17 cellular contexts compared by ENCODE assay signal in the genomic region with DNA sequence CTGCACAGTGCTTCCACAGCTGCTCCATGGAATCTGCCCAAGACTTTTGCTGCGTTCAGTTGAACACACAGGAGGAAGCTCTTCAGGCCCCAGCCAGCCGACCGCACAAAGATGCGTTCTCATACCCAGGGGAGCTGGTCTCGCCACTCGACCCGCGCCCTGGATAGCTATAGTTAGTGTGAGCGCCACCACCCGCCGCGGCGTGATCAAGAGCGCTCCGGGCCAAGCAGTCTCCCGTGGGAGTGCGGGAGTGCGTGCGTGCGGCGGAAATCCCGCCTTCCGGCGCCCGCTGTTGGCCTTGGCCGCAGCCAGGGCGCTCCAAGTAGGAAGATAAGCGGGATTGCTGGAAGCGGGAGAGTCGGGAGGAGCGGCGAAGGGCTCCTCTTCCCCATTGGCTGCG. TPM values are rescaled to one million over a fixed set of nuclear protein-coding genes. Genes with fewer than 3 reads are reported as not detected.
A peak's percentile ranks its signal among the peaks of the same experiment; 100 is the strongest.
DNase-seq lines count a peak whose midpoint lies in the region; ATAC-seq and TF ChIP-seq lines count a peak whose summit lies in the region.
"Not testable (repeated sequence)": the region's sequence is repeated elsewhere in the genome, so short reads cannot be mapped to it uniquely, and the experiment has no call there.
"Had no signal": no experiment of that assay in that cellular context is flagged by ENCODE, and none has a peak within 500 bp of the region (broad histone marks: within the 10 kb centered on the region; RNA-seq: fewer than 3 reads in every experiment).

No MANE protein-coding gene starts in this region.

- H3K4me1 ChIP-seq in breast epithelium; mononuclear cell (ENCODE audit: insufficient read depth, low read length); thymus (ENCODE audit: control insufficient read depth, insufficient read depth, low read length): not testable (repeated sequence)

- not testable (repeated sequence) for H3K27me3 ChIP-seq in BJ (ENCODE audit: control insufficient read depth, insufficient read depth, low read length); breast epithelium; mononuclear cell (ENCODE audit: insufficient read depth, low read length); thymus (ENCODE audit: control insufficient read depth, insufficient read depth)

- not testable (repeated sequence) for H3K9me3 ChIP-seq in breast epithelium; mononuclear cell (ENCODE audit: low read depth, low read length); thymus (ENCODE audit: control insufficient read depth)

- ATAC-seq in GM21381 (IDR thresholded peaks at IDR 0.05; ENCODE audit: unreplicated experiment), result peak; percentile 65
- peak; percentile 56 for ATAC-seq in HG03565 (IDR thresholded peaks at IDR 0.05; ENCODE audit: unreplicated experiment)

- CTCF ChIA-PET in BJ (lab: Yijun Ruan, JAX), result not testable (repeated sequence)

- DNase-seq in BJ (ENCODE audit: low read depth); breast epithelium (ENCODE audit: low spot score in 2 of 2); fibroblast of pulmonary artery (ENCODE audit: low read depth): not testable (repeated sequence)

- TF ChIP-seq CTCF in BJ (IDR thresholded peaks at IDR 0.05; ENCODE audit: insufficient read depth, low read depth, low read length); WI38 (IDR thresholded peaks at IDR 0.05; ENCODE audit: low read depth, low read length); breast epithelium (IDR thresholded peaks at IDR 0.05); fibroblast of pulmonary artery (IDR thresholded peaks at IDR 0.05; ENCODE audit: low read length, missing control alignments): not testable (repeated sequence)

- POLR2A ChIA-PET in BJ (lab: Charles Lee), result not testable (repeated sequence)

- H3K36me3 ChIP-seq in BJ (ENCODE audit: control insufficient read depth, insufficient read depth, low read length); breast epithelium; thymus (ENCODE audit: control insufficient read depth, insufficient read depth): not testable (repeated sequence)

- not testable (repeated sequence) for TF ChIP-seq POLR2A in breast epithelium (IDR thresholded peaks at IDR 0.05)

- no CpG with 5 or more reads among the region's 33 CpGs for WGBS in thymus

- intact Hi-C loops in breast epithelium (cut with DNase I; ENCODE audit: low total_unique reads), result not testable (repeated sequence)

- peak overlapping the region; percentile 19; the same call in 1 of the 2 replicates for H3K4me3 ChIP-seq in BJ (ENCODE audit: low read depth, low read length)
- H3K4me3 ChIP-seq in WI38 (ENCODE audit: low read depth, low read length), result peak overlapping the region; percentile 23; the same call in 1 of the 2 replicates
- H3K4me3 ChIP-seq in breast epithelium, result peak overlapping the region in 2 of 3 donors; percentile 51 to 67
- H3K4me3 ChIP-seq in fibroblast of pulmonary artery (replicated peaks; ENCODE audit: low read depth, low read length), result peak overlapping the region; percentile 34
- H3K4me3 ChIP-seq in mononuclear cell (ENCODE audit: low read length), result peak overlapping the region; percentile 34
- peak overlapping the region; percentile 54 for H3K4me3 ChIP-seq in thymus (ENCODE audit: low read length)

- H3K27ac ChIP-seq in breast epithelium; thymus (ENCODE audit: low read depth): not testable (repeated sequence)

RNA-seq across cellular contexts. Expression of a gene that starts 30.8 kb away (rescaled TPM):
- polyA plus RNA-seq in BJ (2011; rRNA removed), result not detected in 2 replicates
- polyA minus RNA-seq in BJ (2011; rRNA and poly(A)+ RNA removed), result not detected in 2 replicates
- not detected for total RNA-seq in breast epithelium
- not detected for total RNA-seq in mononuclear cell
- not detected for polyA plus RNA-seq in thymus
- total RNA-seq: activated CD8-positive, alpha-beta memory T cell treated with anti-CD3 and anti-CD28 coated beads for 36 hours; activated naive CD4-positive, alpha-beta T cell treated with anti-CD3 and anti-CD28 coated beads for 36 hours; CD8-positive, alpha-beta memory T cell; esophagus mucosa; M059J; natural killer cell; OCI-LY7; osteoblast; urinary bladder had no signal
- polyA plus RNA-seq: CD8-positive, alpha-beta memory T cell; urinary bladder had no signal

RNA-seq across cellular contexts. Expression of a gene that starts 51.3 kb away (rescaled TPM):
- polyA plus RNA-seq in BJ (2011; rRNA removed), result 0.01 and 0.04 TPM in 2 replicates
- not detected in 2 replicates for polyA minus RNA-seq in BJ (2011; rRNA and poly(A)+ RNA removed)
- under 1 TPM in 2 of 3 donors, not detected in 1; under 0.01 to 0.44 TPM for total RNA-seq in breast epithelium
- total RNA-seq in mononuclear cell, result 0.10 TPM
- polyA plus RNA-seq in thymus, result 0.23 TPM
- total RNA-seq: M059J had no signal
- polyA plus RNA-seq: CD8-positive, alpha-beta memory T cell had no signal
